12 cellular contexts compared by ENCODE assay signal in genomic region chr1:57017717-57018116, GRCh38. TPM values are rescaled to one million over a fixed set of nuclear protein-coding genes. Genes with fewer than 3 reads are reported as not detected.
DNase-seq lines count a peak whose midpoint lies in the region; ATAC-seq and TF ChIP-seq lines count a peak whose summit lies in the region.
"Had no signal": no experiment of that assay in that cellular context is flagged by ENCODE, and none has a peak within 500 bp of the region (broad histone marks: within the 10 kb centered on the region; RNA-seq: fewer than 3 reads in every experiment).

No MANE protein-coding gene starts in this region.

- H3K4me1 Mint-ChIP-seq in naive thymus-derived CD4-positive, alpha-beta T cell: no peaks in the 10 kb centered on the region

- H3K27me3 ChIP-seq in PC-9 (ENCODE audit: insufficient read depth, low read depth): peaks cover 30% of the 10 kb centered on the region
- no peaks in the 10 kb centered on the region for H3K27me3 ChIP-seq in naive thymus-derived CD4-positive, alpha-beta T cell (ENCODE audit: control insufficient read depth in 2 of 2, insufficient read depth in 2 of 2, low read length in 2 of 2)
- H3K27me3 ChIP-seq: breast epithelium had no signal

- no peaks in the 10 kb centered on the region for H3K9me3 ChIP-seq in PC-9 (ENCODE audit: insufficient read depth, low read depth)
- H3K9me3 ChIP-seq in naive thymus-derived CD4-positive, alpha-beta T cell (ENCODE audit: control insufficient read depth in 2 of 3, low read length in 3 of 3): no peaks in the 10 kb centered on the region
- H3K9me3 ChIP-seq: breast epithelium had no signal

- CTCF ChIA-PET in PC-9 (lab: Charles Lee): no interaction called here
- CTCF ChIA-PET in naive thymus-derived CD4-positive, alpha-beta T cell (lab: Charles Lee): no interaction called here

- POLR2A ChIA-PET in PC-9 (lab: Charles Lee; ENCODE audit: unreplicated experiment): no interaction called here
- POLR2A ChIA-PET in naive thymus-derived CD4-positive, alpha-beta T cell (lab: Charles Lee): no interaction called here

- H3K36me3 ChIP-seq in PC-9 (ENCODE audit: low read depth): no peaks in the 10 kb centered on the region
- no peaks in the 10 kb centered on the region for H3K36me3 ChIP-seq in naive thymus-derived CD4-positive, alpha-beta T cell (ENCODE audit: control insufficient read depth in 2 of 3, insufficient read depth in 3 of 3, low read length in 3 of 3)
- H3K36me3 ChIP-seq: breast epithelium had no signal

- H3K9me3 Mint-ChIP-seq in naive thymus-derived CD4-positive, alpha-beta T cell: peaks cover 0 to 1% (median 0%) of the 10 kb centered on the region in 11 donors

- no peaks in the 10 kb centered on the region for H3K9me2 ChIP-seq in PC-9 (ENCODE audit: insufficient read depth)

- peaks cover 0 to 4% (median 0%) of the 10 kb centered on the region in 5 donors for H3K27me3 Mint-ChIP-seq in naive thymus-derived CD4-positive, alpha-beta T cell

- no peak for ATAC-seq in naive thymus-derived CD4-positive, alpha-beta T cell
- ATAC-seq in HG02763 (IDR thresholded peaks at IDR 0.05; ENCODE audit: unreplicated experiment): no peak

- no peak overlapping the region for H3K4me2 ChIP-seq in PC-9

- no peaks in the 10 kb centered on the region for H3K36me3 Mint-ChIP-seq in naive thymus-derived CD4-positive, alpha-beta T cell

- intact Hi-C loops in PC-9 (cut with micrococcal nuclease; ENCODE audit: unreplicated experiment): no loop called here
- intact Hi-C loops in naive thymus-derived CD4-positive, alpha-beta T cell (cut with micrococcal nuclease): no loop called here

- peak; percentile 8 for DNase-seq in ACHN
- DNase-seq in GM20000 (ENCODE audit: low spot score): peak; percentile 7
- DNase-seq in PC-9: no peak
- peak in 1 of 2 donors; percentile 22 for DNase-seq in foreskin fibroblast
- no peak for DNase-seq in NCI-H2029 (lab: John Stamatoyannopoulos, UW)
- DNase-seq in naive thymus-derived CD4-positive, alpha-beta T cell: no peak
- DNase-seq in amniotic stem cell (lab: John Stamatoyannopoulos, UW): no peak
- DNase-seq: GOT3 had no signal

- no peak overlapping the region for H3K4me3 ChIP-seq in PC-9
- H3K4me3 ChIP-seq in foreskin fibroblast (ENCODE audit: low read depth in 1 of 2, low read length in 2 of 2): no peak overlapping the region
- H3K4me3 ChIP-seq in naive thymus-derived CD4-positive, alpha-beta T cell (ENCODE audit: low read length): no peak overlapping the region
- H3K4me3 ChIP-seq: breast epithelium, SK-N-MC had no signal

- no peaks in the 10 kb centered on the region for H3K4me1 ChIP-seq in PC-9 (replicated peaks; ENCODE audit: insufficient read depth)
- H3K4me1 ChIP-seq in naive thymus-derived CD4-positive, alpha-beta T cell (ENCODE audit: control insufficient read depth in 2 of 2, insufficient read depth in 2 of 2, low read length in 2 of 2): no peaks in the 10 kb centered on the region
- H3K4me1 ChIP-seq: breast epithelium had no signal

- no peak overlapping the region for H3K4me3 Mint-ChIP-seq in naive thymus-derived CD4-positive, alpha-beta T cell

- H2AFZ ChIP-seq in PC-9: no peak overlapping the region

- no peaks in the 10 kb centered on the region for H4K20me1 ChIP-seq in PC-9 (ENCODE audit: insufficient read depth)

- BruUV-seq in PC-9 (replicated peaks; lab: Mats Ljungman, UMichigan): no TSS peak

- no peak overlapping the region for H3K27ac ChIP-seq in PC-9
- no peak overlapping the region for H3K27ac ChIP-seq in naive thymus-derived CD4-positive, alpha-beta T cell (ENCODE audit: low read depth, low read length)
- H3K27ac ChIP-seq: breast epithelium, SK-N-MC had no signal

- in situ Hi-C loops in ACHN (cut with HindIII; ENCODE audit: low pct_ligation_motif_present, low pct_unique_long_range_greater_than_20kb, low sequenced_read_pairs): no loop called here

- H3F3A ChIP-seq in PC-9 (ENCODE audit: insufficient read depth, low read depth): no peaks in the 10 kb centered on the region

- no peaks in the 10 kb centered on the region for H3K79me2 ChIP-seq in PC-9 (ENCODE audit: low read depth)

- no peak for TF ChIP-seq CTCF in GM20000 (IDR thresholded peaks at IDR 0.05; ENCODE audit: extremely low read depth, missing control alignments)
- peak; percentile 45; the same call in 1 of the 2 replicates for TF ChIP-seq CTCF in PC-9 (conservative IDR thresholded peaks at IDR 0.05)
- TF ChIP-seq CTCF in foreskin fibroblast (IDR thresholded peaks at IDR 0.05; ENCODE audit: low read depth, low read length): peak; percentile 25

- no peak overlapping the region for H3K27ac Mint-ChIP-seq in naive thymus-derived CD4-positive, alpha-beta T cell

RNA-seq across cellular contexts. Expression of gene C8B, which starts 51.9 kb away (rescaled TPM):
- total RNA-seq in PC-9 (2021): not detected in 2 replicates
- total RNA-seq in naive thymus-derived CD4-positive, alpha-beta T cell: not detected
- polyA plus RNA-seq in naive thymus-derived CD4-positive, alpha-beta T cell: not detected
- total RNA-seq: breast epithelium, myocyte had no signal

Comparison
In these comparisons a context has a peak if more than half of its experiments do, and no peak if none do; other contexts are left out.
1. DNase-seq: peak in ACHN (single experiment) and GM20000 (single experiment); none in PC-9 (0 of 2), NCI-H2029 (single experiment), naive thymus-derived CD4-positive, alpha-beta T cell (0 of 9) and amniotic stem cell (single experiment).